8 cellular contexts compared by ENCODE assay signal in genomic region chr1:30191154-30191702, GRCh38.
DNase-seq lines count a peak whose midpoint lies in the region; ATAC-seq and TF ChIP-seq lines count a peak whose summit lies in the region.

No MANE protein-coding gene starts in this region.

- H2AFZ ChIP-seq in fibroblast of lung (ENCODE audit: low read length): no peak overlapping the region

- no peaks in the 10 kb centered on the region for H3K4me1 ChIP-seq in fibroblast of lung (ENCODE audit: control insufficient read depth, extremely low read depth, insufficient read depth, low read length)

- H3K9ac ChIP-seq in fibroblast of lung (ENCODE audit: insufficient read depth, low read length): no peak overlapping the region

- DNase-seq in HS-5 (ENCODE audit: low read depth) (peak; percentile 32), SW480 (ENCODE audit: low spot score) (peak; percentile 70), fibroblast of lung (ENCODE audit: low read depth in 2 of 2) (peak; percentile 87 to 88), epidermal melanocyte (ENCODE audit: insufficient read length, low spot score) (no peak), NCI-H128 (lab: John Stamatoyannopoulos, UW; ENCODE audit: unreplicated experiment) (no peak)
- DNase-seq in stimulated activated CD4-positive, alpha-beta T cell treated with anti-CD3 and anti-CD28 coated beads, Interleukin-2, amount 100 ng/mL, for 24 hours: peak; percentile 17 to 23

- H3K9me3 ChIP-seq in fibroblast of lung (ENCODE audit: control insufficient read depth, insufficient read depth, low read depth, low read length): no peaks in the 10 kb centered on the region

- no peak for ATAC-seq in GM18517 (IDR thresholded peaks at IDR 0.05; ENCODE audit: unreplicated experiment)
- no peak for ATAC-seq in GM21447 (IDR thresholded peaks at IDR 0.05; ENCODE audit: unreplicated experiment)

- no peaks in the 10 kb centered on the region for H3K27me3 ChIP-seq in fibroblast of lung (ENCODE audit: control insufficient read depth, insufficient read depth, low read length)

- no peak overlapping the region for H3K4me2 ChIP-seq in fibroblast of lung (ENCODE audit: extremely low read depth, insufficient read depth, low read length)

- no peak for TF ChIP-seq CTCF in fibroblast of lung (conservative IDR thresholded peaks at IDR 0.05 in 1 of 2, IDR thresholded peaks at IDR 0.05 in 1 of 2; ENCODE audit: low read depth in 1 of 2, low read length in 2 of 2)

- no peak overlapping the region for H3K4me3 ChIP-seq in fibroblast of lung (replicated peaks in 1 of 4; ENCODE audit: control extremely low read depth in 1 of 4, insufficient read depth in 1 of 4, low read depth in 3 of 4, low read length in 4 of 4)

- no peaks in the 10 kb centered on the region for H4K20me1 ChIP-seq in fibroblast of lung (ENCODE audit: control insufficient read depth, extremely low read depth, insufficient read depth, low read length)

- H3K27ac ChIP-seq in fibroblast of lung (ENCODE audit: insufficient read depth, low read length): no peak overlapping the region

- H3K36me3 ChIP-seq in fibroblast of lung (ENCODE audit: control insufficient read depth, insufficient read depth, low read length): no peaks in the 10 kb centered on the region

- no peaks in the 10 kb centered on the region for H3K79me2 ChIP-seq in fibroblast of lung (ENCODE audit: control insufficient read depth, insufficient read depth, low read length)

Comparison
In these comparisons a context has a peak if more than half of its experiments do, and no peak if none do; other contexts are left out.
1. DNase-seq: peak in HS-5 (single experiment), SW480 (single experiment), fibroblast of lung (2 of 2) and stimulated activated CD4-positive, alpha-beta T cell treated with anti-CD3 and anti-CD28 coated beads, Interleukin-2, amount 100 ng/mL, for 24 hours (2 of 2); none in epidermal melanocyte (single experiment) and NCI-H128 (single experiment).